ENCODE assay signal across 8 cellular contexts in genomic region chr18:61894751-61895524, GRCh38. TPM values are rescaled to one million over a fixed set of nuclear protein-coding genes. Genes with fewer than 3 reads are reported as not detected.
DNase-seq lines count a peak whose midpoint lies in the region; ATAC-seq and TF ChIP-seq lines count a peak whose summit lies in the region.

No MANE protein-coding gene starts in this region.

- intact Hi-C loops in activated B cell treated with CpG ODN at 0.5 μM for 24 hours (cut with micrococcal nuclease) (loop anchor here (2.0 to 5.0 kb wide), 2 partner anchors 58 to 313 kb away; no protein-coding TSS in a partner anchor), gastrocnemius medialis (cut with DNase I; ENCODE audit: low total_unique reads) (loop anchor here (2.0 to 5.0 kb wide), 3 partner anchors 158 to 312 kb away; no protein-coding TSS in a partner anchor)

- peak overlapping the region; percentile 83 to 91 for H3K4me3 ChIP-seq in right atrium auricular region
- H3K4me3 ChIP-seq in gastrocnemius medialis: peak overlapping the region; percentile 65 to 85 (median 78)

- CTCF ChIA-PET in activated B cell treated with CpG ODN at 0.5 μM for 24 hours (lab: Charles Lee): no interaction called here

- H3K36me3 ChIP-seq in right atrium auricular region (no peaks in the 10 kb centered on the region), gastrocnemius medialis (no peaks in the 10 kb centered on the region)

- peaks cover 0 to 19% of the 10 kb centered on the region in 2 donors for H3K4me1 ChIP-seq in right atrium auricular region
- H3K4me1 ChIP-seq in gastrocnemius medialis: peaks cover 4 to 7% of the 10 kb centered on the region in 2 donors

- H3K4me1 Mint-ChIP-seq in activated B cell treated with CpG ODN at 0.5 μM for 24 hours: peaks cover 15% of the 10 kb centered on the region

- no peak for TF ChIP-seq POLR2A in gastrocnemius medialis (IDR thresholded peaks at IDR 0.05)

- H3K27me3 ChIP-seq in right atrium auricular region (no peaks in the 10 kb centered on the region), gastrocnemius medialis (peaks cover 0 to 4% (median 0%) of the 10 kb centered on the region in 3 donors)

- no peaks in the 10 kb centered on the region for H3K9me3 ChIP-seq in right atrium auricular region
- H3K9me3 ChIP-seq in gastrocnemius medialis: no peaks in the 10 kb centered on the region

- H3K27ac Mint-ChIP-seq in activated B cell treated with CpG ODN at 0.5 μM for 24 hours: no peak overlapping the region

- POLR2A ChIA-PET in activated B cell treated with CpG ODN at 0.5 μM for 24 hours (lab: Charles Lee): no interaction called here

- peak overlapping the region; percentile 71 to 90 for H3K27ac ChIP-seq in right atrium auricular region
- peak overlapping the region; percentile 66 to 84 (median 73) for H3K27ac ChIP-seq in gastrocnemius medialis

- no peak for TF ChIP-seq CTCF in GM13977 (IDR thresholded peaks at IDR 0.05; ENCODE audit: extremely low read depth, insufficient read depth, missing control alignments)
- TF ChIP-seq CTCF in activated B cell treated with CpG ODN at 0.5 μM for 24 hours (IDR thresholded peaks at IDR 0.05): no peak
- no peak for TF ChIP-seq CTCF in right atrium auricular region (IDR thresholded peaks at IDR 0.05)
- TF ChIP-seq CTCF in gastrocnemius medialis (IDR thresholded peaks at IDR 0.05 in 4 of 5, conservative IDR thresholded peaks at IDR 0.05 in 1 of 5): no peak

- DNase-seq in GM13977 (ENCODE audit: low spot score): peak; percentile 45
- no peak for DNase-seq in activated B cell treated with CpG ODN at 0.5 μM for 24 hours
- DNase-seq in right atrium auricular region (ENCODE audit: low spot score): no peak
- DNase-seq in gastrocnemius medialis: no peak

- H3K9me3 Mint-ChIP-seq in activated B cell treated with CpG ODN at 0.5 μM for 24 hours: no peaks in the 10 kb centered on the region

- ATAC-seq in activated B cell treated with CpG ODN at 0.5 μM for 24 hours (ENCODE audit: low read depth) (no peak), gastrocnemius medialis (no peak), HG02973 (IDR thresholded peaks at IDR 0.05; ENCODE audit: unreplicated experiment) (no peak), HG03460 (IDR thresholded peaks at IDR 0.05; ENCODE audit: unreplicated experiment) (no peak), HG03432 (IDR thresholded peaks at IDR 0.05; ENCODE audit: unreplicated experiment) (no peak), GM21526 (IDR thresholded peaks at IDR 0.05; ENCODE audit: low FRiP score, unreplicated experiment) (no peak)

- H3K4me3 Mint-ChIP-seq in activated B cell treated with CpG ODN at 0.5 μM for 24 hours: peak overlapping the region; percentile 68

- peaks cover 52% of the 10 kb centered on the region for H3K27me3 Mint-ChIP-seq in activated B cell treated with CpG ODN at 0.5 μM for 24 hours

- H3K36me3 Mint-ChIP-seq in activated B cell treated with CpG ODN at 0.5 μM for 24 hours (ENCODE audit: low read depth): no peaks in the 10 kb centered on the region

- in situ Hi-C loops in GM13977 (cut with MboI; ENCODE audit: low pct_unique_long_range_greater_than_20kb, low sequenced_read_pairs, unreplicated experiment) (no loop called here), gastrocnemius medialis (cut with MboI; ENCODE audit: low sequenced_read_pairs in 4 of 4) (loop anchor here in 3 of 4 donors (10.0 to 25.0 kb wide), 3 partner anchors 150 to 308 kb away; no protein-coding TSS in a partner anchor)

RNA-seq across cellular contexts. Expression of gene RNF152, which starts 2.1 kb away (rescaled TPM):
- total RNA-seq in activated B cell treated with CpG ODN at 0.5 μM for 24 hours (0.02 TPM in 1 of 2 replicates, not detected in the other), right atrium auricular region (10 to 100 TPM in 1 of 2 donors, 1 to 10 TPM in 1; 7.7 to 11.3 TPM), gastrocnemius medialis (1 to 10 TPM; 1.7 to 6.8 (median 4.4) TPM)
